In genomic region chr15:67882487-67883227, GRCh38 we compare ENCODE assay signal across 13 cellular contexts. TPM values are rescaled to one million over a fixed set of nuclear protein-coding genes. Genes with fewer than 3 reads are reported as not detected.
A peak's percentile ranks its signal among the peaks of the same experiment; 100 is the strongest.
DNase-seq lines count a peak whose midpoint lies in the region; ATAC-seq and TF ChIP-seq lines count a peak whose summit lies in the region.
"Had no signal": no experiment of that assay in that cellular context is flagged by ENCODE, and none has a peak within 500 bp of the region (broad histone marks: within the 10 kb centered on the region; RNA-seq: fewer than 3 reads in every experiment).

No MANE protein-coding gene starts in this region.

- H2AK5ac ChIP-seq in mesendoderm (ENCODE audit: low read length): no peak overlapping the region

- peak overlapping the region; percentile 43 for H3K4me3 Mint-ChIP-seq in CD4-positive, alpha-beta T cell
- no peak overlapping the region for H3K4me3 Mint-ChIP-seq in activated CD8-positive, alpha-beta T cell treated with anti-CD3 and anti-CD28 coated beads for 36 hours
- H3K4me3 Mint-ChIP-seq in naive thymus-derived CD4-positive, alpha-beta T cell: peak overlapping the region in 9 of 10 donors; percentile 2 to 77 (median 12)

- no peaks in the 10 kb centered on the region for H3K79me1 ChIP-seq in mesendoderm (ENCODE audit: low read length)

- no peak overlapping the region for H3K4ac ChIP-seq in mesendoderm (ENCODE audit: low read depth, low read length)

- no peak overlapping the region for H2BK15ac ChIP-seq in mesendoderm (replicated peaks; ENCODE audit: low read depth)

- no peak overlapping the region for H3K27ac Mint-ChIP-seq in CD4-positive, alpha-beta T cell
- H3K27ac Mint-ChIP-seq in activated CD8-positive, alpha-beta T cell treated with anti-CD3 and anti-CD28 coated beads for 36 hours: peak overlapping the region; percentile 7
- H3K27ac Mint-ChIP-seq in naive thymus-derived CD4-positive, alpha-beta T cell: peak overlapping the region in 1 of 9 donors; percentile 1

- intact Hi-C loops in CD4-positive, alpha-beta T cell (cut with DNase I, micrococcal nuclease): no loop called here
- intact Hi-C loops in activated CD8-positive, alpha-beta T cell treated with anti-CD3 and anti-CD28 coated beads for 36 hours (cut with micrococcal nuclease): no loop called here
- intact Hi-C loops in naive thymus-derived CD4-positive, alpha-beta T cell (cut with micrococcal nuclease): loop anchor here in 1 of 2 donors (1.0 to 10.0 kb wide), 2 partner anchors 43 to 422 kb away; no protein-coding TSS in a partner anchor

- no peak overlapping the region for H2BK5ac ChIP-seq in mesendoderm (ENCODE audit: low read length)

- ATAC-seq in CD4-positive, alpha-beta T cell (ENCODE audit: poor library complexity): peak; percentile 59
- peak; percentile 74 for ATAC-seq in activated CD8-positive, alpha-beta T cell treated with anti-CD3 and anti-CD28 coated beads for 36 hours
- ATAC-seq in naive thymus-derived CD4-positive, alpha-beta T cell: peak; percentile 78
- ATAC-seq in GM18502 (IDR thresholded peaks at IDR 0.05; ENCODE audit: poor library complexity, unreplicated experiment): no peak
- ATAC-seq: body of pancreas, heart left ventricle had no signal

- POLR2A ChIA-PET in CD4-positive, alpha-beta T cell (lab: Charles Lee): interaction anchor here (0.6 kb wide), 1 partner anchor 232 kb away, joined by 3 read pairs; no protein-coding TSS in a partner anchor
- POLR2A ChIA-PET in activated CD8-positive, alpha-beta T cell treated with anti-CD3 and anti-CD28 coated beads for 36 hours (lab: Charles Lee): interaction anchor here (1.3 kb wide), 1 partner anchor 10 kb away, joined by 3 read pairs; no protein-coding TSS in a partner anchor
- POLR2A ChIA-PET in naive thymus-derived CD4-positive, alpha-beta T cell (lab: Charles Lee): no interaction called here

- no peak overlapping the region for H3K23ac ChIP-seq in mesendoderm (ENCODE audit: low read length)

- no CpG with 5 or more reads among the region's 8 CpGs for WGBS in mesendoderm (ENCODE audit: extremely low coverage, insufficient coverage, low lambda C conversion rate)

- CTCF ChIA-PET in CD4-positive, alpha-beta T cell (lab: Charles Lee): interaction anchor here (0.6 kb wide), 1 partner anchor 17 kb away, joined by 3 read pairs; no protein-coding TSS in a partner anchor
- CTCF ChIA-PET in activated CD8-positive, alpha-beta T cell treated with anti-CD3 and anti-CD28 coated beads for 36 hours (lab: Charles Lee): interaction anchor here (0.9 to 1.2 kb wide), 2 partner anchors 19 to 270 kb away, joined by 3 read pairs; no protein-coding TSS in a partner anchor
- CTCF ChIA-PET in naive thymus-derived CD4-positive, alpha-beta T cell (lab: Charles Lee): no interaction called here

- H2BK120ac ChIP-seq in mesendoderm (ENCODE audit: low read depth, low read length): no peak overlapping the region

- no peaks in the 10 kb centered on the region for H3K4me1 ChIP-seq in naive thymus-derived CD4-positive, alpha-beta T cell (ENCODE audit: control insufficient read depth in 2 of 2, insufficient read depth in 2 of 2, low read length in 2 of 2)
- H3K4me1 ChIP-seq in mesendoderm (ENCODE audit: control insufficient read depth, low read depth, low read length): peaks cover 4% of the 10 kb centered on the region

- H3K4me1 Mint-ChIP-seq in CD4-positive, alpha-beta T cell (ENCODE audit: low read depth): peaks cover 14% of the 10 kb centered on the region
- H3K4me1 Mint-ChIP-seq in activated CD8-positive, alpha-beta T cell treated with anti-CD3 and anti-CD28 coated beads for 36 hours (ENCODE audit: low read depth): peaks cover 14% of the 10 kb centered on the region
- peaks cover 8 to 29% (median 20%) of the 10 kb centered on the region in 7 donors for H3K4me1 Mint-ChIP-seq in naive thymus-derived CD4-positive, alpha-beta T cell

- no peaks in the 10 kb centered on the region for H3K79me2 ChIP-seq in mesendoderm (ENCODE audit: control insufficient read depth, insufficient read depth, low read length)

- H3K27me3 ChIP-seq in CD4-positive, alpha-beta T cell (ENCODE audit: control insufficient read depth, insufficient read depth, low read length): peaks cover 10% of the 10 kb centered on the region
- H3K27me3 ChIP-seq in naive thymus-derived CD4-positive, alpha-beta T cell (ENCODE audit: control insufficient read depth in 2 of 2, insufficient read depth in 2 of 2, low read length in 2 of 2): no peaks in the 10 kb centered on the region
- H3K27me3 ChIP-seq in mesendoderm (ENCODE audit: insufficient read depth, low read length, poor library complexity): no peaks in the 10 kb centered on the region
- H3K27me3 ChIP-seq: body of pancreas, heart left ventricle had no signal

- no peaks in the 10 kb centered on the region for H3K36me3 Mint-ChIP-seq in CD4-positive, alpha-beta T cell (ENCODE audit: low read depth)
- H3K36me3 Mint-ChIP-seq in activated CD8-positive, alpha-beta T cell treated with anti-CD3 and anti-CD28 coated beads for 36 hours (ENCODE audit: low read depth): no peaks in the 10 kb centered on the region
- no peaks in the 10 kb centered on the region for H3K36me3 Mint-ChIP-seq in naive thymus-derived CD4-positive, alpha-beta T cell

- H3K4me2 ChIP-seq in mesendoderm (ENCODE audit: low read length): no peak overlapping the region

- H4K5ac ChIP-seq in mesendoderm (ENCODE audit: low read length): no peak overlapping the region

- no peaks in the 10 kb centered on the region for H3K9me3 Mint-ChIP-seq in CD4-positive, alpha-beta T cell
- H3K9me3 Mint-ChIP-seq in activated CD8-positive, alpha-beta T cell treated with anti-CD3 and anti-CD28 coated beads for 36 hours: no peaks in the 10 kb centered on the region
- H3K9me3 Mint-ChIP-seq in naive thymus-derived CD4-positive, alpha-beta T cell: peaks cover 0 to 2% (median 0%) of the 10 kb centered on the region in 11 donors

- H3K56ac ChIP-seq in mesendoderm (ENCODE audit: low read length): no peak overlapping the region

- no peaks in the 10 kb centered on the region for H3K9me3 ChIP-seq in CD4-positive, alpha-beta T cell (ENCODE audit: control insufficient read depth, low read length)
- H3K9me3 ChIP-seq in naive thymus-derived CD4-positive, alpha-beta T cell (ENCODE audit: control insufficient read depth in 2 of 3, low read length in 3 of 3): no peaks in the 10 kb centered on the region
- H3K9me3 ChIP-seq: body of pancreas, heart left ventricle, prostate gland had no signal

- no peak for DNase-seq in CD4-positive, alpha-beta T cell
- DNase-seq in KBM-7 (peak; percentile 96), NCI-H2107 (lab: John Stamatoyannopoulos, UW) (no peak), mesendoderm (no peak)
- peak; percentile 34 for DNase-seq in activated CD8-positive, alpha-beta T cell treated with anti-CD3 and anti-CD28 coated beads for 36 hours
- peak in 6 of 9 donors; percentile 18 to 52 (median 38) for DNase-seq in naive thymus-derived CD4-positive, alpha-beta T cell
- DNase-seq in central memory CD4-positive, alpha-beta T cell: no peak
- DNase-seq: DMS153, heart left ventricle, NCI-H187 had no signal

- H3K9ac ChIP-seq in mesendoderm (ENCODE audit: low read length): no peak overlapping the region

- no peaks in the 10 kb centered on the region for H3K36me3 ChIP-seq in naive thymus-derived CD4-positive, alpha-beta T cell (ENCODE audit: control insufficient read depth in 2 of 3, insufficient read depth in 3 of 3, low read length in 3 of 3)
- H3K36me3 ChIP-seq in mesendoderm (ENCODE audit: control insufficient read depth, insufficient read depth, low read length): no peaks in the 10 kb centered on the region
- H3K36me3 ChIP-seq: heart left ventricle, prostate gland had no signal

- in situ Hi-C loops in KBM-7 (cut with MboI; ENCODE audit: low pct_unique_long_range_greater_than_20kb, low sequenced_read_pairs): no loop called here

- TF ChIP-seq CTCF in CD4-positive, alpha-beta T cell (IDR thresholded peaks at IDR 0.05): no peak
- TF ChIP-seq CTCF in activated CD8-positive, alpha-beta T cell treated with anti-CD3 and anti-CD28 coated beads for 36 hours (IDR thresholded peaks at IDR 0.05): no peak

- H3K18ac ChIP-seq in mesendoderm (ENCODE audit: low read length): no peak overlapping the region

- H3K4me3 ChIP-seq in naive thymus-derived CD4-positive, alpha-beta T cell (ENCODE audit: low read length): no peak overlapping the region
- no peak overlapping the region for H3K4me3 ChIP-seq in mesendoderm (ENCODE audit: low read length)
- H3K4me3 ChIP-seq: body of pancreas, heart left ventricle, prostate gland had no signal

- peaks cover 12% of the 10 kb centered on the region for H3K27me3 Mint-ChIP-seq in CD4-positive, alpha-beta T cell
- H3K27me3 Mint-ChIP-seq in activated CD8-positive, alpha-beta T cell treated with anti-CD3 and anti-CD28 coated beads for 36 hours: peaks cover 9% of the 10 kb centered on the region
- H3K27me3 Mint-ChIP-seq in naive thymus-derived CD4-positive, alpha-beta T cell: peaks cover 5 to 29% (median 10%) of the 10 kb centered on the region in 5 donors

- H3K27ac ChIP-seq in CD4-positive, alpha-beta T cell (ENCODE audit: low read depth, low read length): no peak overlapping the region
- H3K27ac ChIP-seq in naive thymus-derived CD4-positive, alpha-beta T cell (ENCODE audit: low read depth, low read length): no peak overlapping the region
- no peak overlapping the region for H3K27ac ChIP-seq in mesendoderm (ENCODE audit: low read depth, low read length)

- H4K8ac ChIP-seq in mesendoderm (ENCODE audit: low read depth, low read length): no peak overlapping the region

RNA-seq across cellular contexts. Expression of gene RNU6-1, which starts 42.8 kb away (rescaled TPM):
- total RNA-seq in CD4-positive, alpha-beta T cell: not detected
- total RNA-seq in activated CD8-positive, alpha-beta T cell treated with anti-CD3 and anti-CD28 coated beads for 36 hours: not detected
- not detected for total RNA-seq in naive thymus-derived CD4-positive, alpha-beta T cell
- not detected for polyA plus RNA-seq in naive thymus-derived CD4-positive, alpha-beta T cell
- not detected for polyA plus RNA-seq in mesendoderm (2013, experiment 1 of 2)
- not detected for polyA plus RNA-seq in mesendoderm (2013, experiment 2 of 2)
- total RNA-seq: body of pancreas, heart left ventricle, prostate gland had no signal
- polyA plus RNA-seq: heart left ventricle had no signal

RNA-seq across cellular contexts. Expression of gene SKOR1, which starts 57.3 kb away (rescaled TPM):
- 1 to 10 TPM; 1.8 to 2.2 TPM for total RNA-seq in CD4-positive, alpha-beta T cell
- total RNA-seq in activated CD8-positive, alpha-beta T cell treated with anti-CD3 and anti-CD28 coated beads for 36 hours: under 1 TPM; 0.09 to 0.25 TPM
- 1 to 10 TPM in 2 of 5 experiments, under 1 TPM in 3; 0.34 to 2.4 (median 0.62) TPM for total RNA-seq in naive thymus-derived CD4-positive, alpha-beta T cell
- not detected for polyA plus RNA-seq in naive thymus-derived CD4-positive, alpha-beta T cell
- 0.07 TPM for polyA plus RNA-seq in mesendoderm (2013, experiment 1 of 2)
- 0.08 TPM for polyA plus RNA-seq in mesendoderm (2013, experiment 2 of 2)

Comparison
In these comparisons a context has a peak if more than half of its experiments do, and no peak if none do; other contexts are left out.
1. DNase-seq: peak in KBM-7 (single experiment), activated CD8-positive, alpha-beta T cell treated with anti-CD3 and anti-CD28 coated beads for 36 hours (single experiment) and naive thymus-derived CD4-positive, alpha-beta T cell (6 of 9); none in CD4-positive, alpha-beta T cell (0 of 10), NCI-H2107 (single experiment), central memory CD4-positive, alpha-beta T cell (single experiment) and mesendoderm (single experiment).